ENCODE assay signal across 9 cellular contexts in the genomic region with DNA sequence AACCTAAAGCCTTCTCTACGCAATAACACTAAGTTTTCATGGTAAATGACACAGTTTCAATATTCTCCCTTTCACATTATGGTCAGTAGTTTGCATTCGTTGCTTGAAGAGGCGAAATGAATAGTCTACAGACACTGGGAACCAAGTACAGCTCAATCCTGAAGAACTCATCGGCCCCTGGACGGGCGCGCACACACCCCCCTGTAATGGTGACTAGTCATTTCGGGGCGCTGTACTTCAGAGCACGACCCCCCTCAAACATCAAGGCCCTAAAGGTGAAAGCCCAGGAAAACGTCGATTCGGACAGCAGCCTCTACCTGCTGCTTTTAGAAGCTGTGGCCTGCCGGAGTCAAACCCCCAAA. TPM values are rescaled to one million over a fixed set of nuclear protein-coding genes. Genes with fewer than 3 reads are reported as not detected.
A peak's percentile ranks its signal among the peaks of the same experiment; 100 is the strongest.
DNase-seq lines count a peak whose midpoint lies in the region; ATAC-seq and TF ChIP-seq lines count a peak whose summit lies in the region.
"Had no signal": no experiment of that assay in that cellular context is flagged by ENCODE, and none has a peak within 500 bp of the region (broad histone marks: within the 10 kb centered on the region; RNA-seq: fewer than 3 reads in every experiment).

No MANE protein-coding gene starts in this region.

- TF ChIP-seq EP300 in tibial nerve (IDR thresholded peaks at IDR 0.05): no peak

- TF ChIP-seq POLR2A in breast epithelium (IDR thresholded peaks at IDR 0.05) (no peak), tibial nerve (IDR thresholded peaks at IDR 0.05) (no peak)

- intact Hi-C loops in breast epithelium (cut with DNase I; ENCODE audit: low total_unique reads): no loop called here
- intact Hi-C loops in lower lobe of right lung (cut with DNase I): no loop called here

- DNase-seq in LNCaP clone FGC (ENCODE audit: low read depth): no peak
- no peak for DNase-seq in breast epithelium (ENCODE audit: low spot score in 2 of 2)
- no peak for DNase-seq in lower lobe of right lung
- no peak for DNase-seq in tibial nerve (ENCODE audit: low spot score in 2 of 2)
- no peak for DNase-seq in NCI-H524 treated with DMSO at 0.1 percent for 48 hours (lab: John Stamatoyannopoulos, UW)
- DNase-seq in SKM-1 treated with dmso at 0.1 percent for 144 hours (lab: John Stamatoyannopoulos, UW; ENCODE audit: unreplicated experiment): no peak

- peak in 1 of 2 donors; percentile 30 for ATAC-seq in lower lobe of right lung
- ATAC-seq in HG02759 (IDR thresholded peaks at IDR 0.05; ENCODE audit: unreplicated experiment): no peak

- no peaks in the 10 kb centered on the region for H3K9me3 ChIP-seq in breast epithelium
- H3K9me3 ChIP-seq in lower lobe of right lung: no peaks in the 10 kb centered on the region
- H3K9me3 ChIP-seq in tibial nerve: no peaks in the 10 kb centered on the region

- H3K27ac ChIP-seq in breast epithelium (peak overlapping the region; percentile 97 to 98), lower lobe of right lung (peak overlapping the region; percentile 98), tibial nerve (peak overlapping the region; percentile 91 to 99 (median 96))

- H3K4me3 ChIP-seq in GM12875 (ENCODE audit: low read depth, low read length) (peak overlapping the region; percentile 87), LNCaP clone FGC (ENCODE audit: low read depth, low read length) (peak overlapping the region; percentile 91), breast epithelium (peak overlapping the region; percentile 87 to 99 (median 94)), lower lobe of right lung (peak overlapping the region; percentile 79), tibial nerve (peak overlapping the region; percentile 87 to 99 (median 94))

- H3K27me3 ChIP-seq in breast epithelium: no peaks in the 10 kb centered on the region
- no peaks in the 10 kb centered on the region for H3K27me3 ChIP-seq in lower lobe of right lung (ENCODE audit: low read depth)
- no peaks in the 10 kb centered on the region for H3K27me3 ChIP-seq in tibial nerve

- H3K4me1 ChIP-seq in breast epithelium (peaks cover 0 to 17% of the 10 kb centered on the region in 2 donors), lower lobe of right lung (peaks cover 67% of the 10 kb centered on the region), tibial nerve (peaks cover 0 to 59% (median 23%) of the 10 kb centered on the region in 4 donors)

- 1 to 2% methylated on average over 14 of the region's 14 CpGs for WGBS in tibial nerve, 2 donors

- H3K36me3 ChIP-seq in breast epithelium (no peaks in the 10 kb centered on the region), lower lobe of right lung (peaks cover 6% of the 10 kb centered on the region), tibial nerve (no peaks in the 10 kb centered on the region)

- TF ChIP-seq CTCF in GM12875 (IDR thresholded peaks at IDR 0.05; ENCODE audit: borderline replicate concordance, insufficient read depth, low read depth, low read length): no peak
- TF ChIP-seq CTCF in LNCaP clone FGC (IDR thresholded peaks at IDR 0.05; ENCODE audit: control insufficient read depth, extremely low read depth, insufficient read depth): no peak
- no peak for TF ChIP-seq CTCF in breast epithelium (IDR thresholded peaks at IDR 0.05)
- TF ChIP-seq CTCF in lower lobe of right lung (IDR thresholded peaks at IDR 0.05): no peak
- no peak for TF ChIP-seq CTCF in tibial nerve (IDR thresholded peaks at IDR 0.05)

RNA-seq across cellular contexts. Expression of a gene that starts 1.0 kb away (rescaled TPM):
- total RNA-seq in breast epithelium (100 to 1,000 TPM in 1 of 3 donors, 10 to 100 TPM in 2; 52.8 to 122 (median 73.1) TPM), lower lobe of right lung (105 TPM), tibial nerve (10 to 100 TPM; 52.2 to 82.8 (median 72.4) TPM)

RNA-seq across cellular contexts. Expression of a gene that starts 53.6 kb away (rescaled TPM):
- total RNA-seq in breast epithelium (under 1 TPM in 1 of 3 donors, not detected in 2; 0.33 TPM), lower lobe of right lung (0.30 TPM), tibial nerve (not detected)
- total RNA-seq: subcutaneous adipose tissue had no signal
